9 cellular contexts compared by ENCODE assay signal in the genomic region with DNA sequence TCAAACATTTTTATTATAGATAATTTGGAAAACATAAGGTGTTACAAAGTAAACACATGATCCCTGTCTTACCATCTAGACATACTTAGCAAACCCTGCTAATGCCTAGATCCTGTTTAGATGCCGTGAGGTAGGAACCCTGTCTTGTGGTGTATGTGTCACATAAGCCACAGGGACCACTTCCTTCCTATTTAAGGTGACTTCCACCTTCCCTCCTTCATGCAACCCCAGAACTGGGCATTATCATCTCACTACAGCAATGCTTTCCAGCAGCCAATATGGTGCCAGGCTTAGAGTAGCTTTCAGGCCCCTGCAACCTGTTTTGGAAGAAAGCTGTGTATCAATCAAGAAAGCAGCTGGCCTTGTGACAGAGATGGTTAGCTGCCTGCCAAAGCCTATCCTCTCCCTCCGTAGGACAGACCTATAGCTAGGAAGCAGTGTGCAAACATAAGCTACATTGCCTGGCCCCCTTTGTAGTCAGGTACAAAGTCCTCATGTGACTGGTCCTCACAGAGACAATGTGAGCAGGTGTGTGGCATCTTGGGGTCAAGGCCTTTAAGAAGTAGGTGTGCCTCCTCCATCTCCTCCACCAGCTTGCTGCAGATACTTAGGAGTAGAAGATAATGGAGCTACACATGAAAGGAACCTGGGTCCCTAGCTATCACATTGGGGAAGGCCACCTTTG.
DNase-seq lines count a peak whose midpoint lies in the region; ATAC-seq, FAIRE-seq and TF ChIP-seq lines count a peak whose summit lies in the region.
"Had no signal": no experiment of that assay in that cellular context is flagged by ENCODE, and none has a peak within 500 bp of the region (broad histone marks: within the 10 kb centered on the region; RNA-seq: fewer than 3 reads in every experiment).

No MANE protein-coding gene starts in this region.

- H3K9me2 ChIP-seq in Loucy (replicated peaks; ENCODE audit: low read depth, low read length) (no peaks in the 10 kb centered on the region), Karpas-422 (replicated peaks; ENCODE audit: insufficient read depth, low read length) (no peaks in the 10 kb centered on the region; the same call in 1 of the 2 replicates)

- DNase-seq in CD1c-positive myeloid dendritic cell (ENCODE audit: extremely low spot score) (peak; percentile 10), Karpas-422 (no peak), urothelium cell line (ENCODE audit: low spot score) (no peak), NCI-H748 treated with DMSO at 0.1 percent for 48 hours (lab: John Stamatoyannopoulos, UW) (no peak)
- DNase-seq in activated naive CD4-positive, alpha-beta T cell treated with anti-CD3 and anti-CD28 coated beads, Interleukin-2, amount 50 U/mL, for 72 hours (ENCODE audit: low spot score in 2 of 2): no peak
- DNase-seq: NCI-H2227 treated with DMSO at 0.1 percent for 48 hours had no signal

- peak; percentile 63 for ATAC-seq in GM18511 (IDR thresholded peaks at IDR 0.05; ENCODE audit: unreplicated experiment)
- peak; percentile 84 to 87 for ATAC-seq in activated naive CD4-positive, alpha-beta T cell treated with anti-CD3 and anti-CD28 coated beads, Interleukin-2, amount 50 U/mL, for 72 hours
- no peak for ATAC-seq in HG02642 (IDR thresholded peaks at IDR 0.05; ENCODE audit: poor library complexity, unreplicated experiment)

- H3F3A ChIP-seq in Loucy (ENCODE audit: low read depth): peaks cover 4% of the 10 kb centered on the region; the same call in 1 of the 2 replicates

- no peak overlapping the region for H3K27ac ChIP-seq in Karpas-422 (ENCODE audit: low read length)

- no peaks in the 10 kb centered on the region for H4K20me1 ChIP-seq in Loucy (ENCODE audit: insufficient read depth, low read length, poor library complexity, severe bottlenecking)
- H4K20me1 ChIP-seq in Karpas-422 (ENCODE audit: insufficient read depth, low read depth, low read length): no peaks in the 10 kb centered on the region

- H2AFZ ChIP-seq in Loucy (ENCODE audit: low read length) (no peak overlapping the region), Karpas-422 (ENCODE audit: low read length) (no peak overlapping the region)

- H3K79me2 ChIP-seq in Loucy (ENCODE audit: insufficient read depth, low read length): no peaks in the 10 kb centered on the region
- H3K79me2 ChIP-seq in Karpas-422 (ENCODE audit: low read length): no peaks in the 10 kb centered on the region

- H3K36me3 Mint-ChIP-seq in activated naive CD4-positive, alpha-beta T cell treated with anti-CD3 and anti-CD28 coated beads, Interleukin-2, amount 50 U/mL, for 72 hours: peaks cover 0 to 6% of the 10 kb centered on the region in 2 donors

- no peak for FAIRE-seq in urothelium cell line (lab: Jason Lieb, UNC)

- no peaks in the 10 kb centered on the region for H3K9me3 Mint-ChIP-seq in activated naive CD4-positive, alpha-beta T cell treated with anti-CD3 and anti-CD28 coated beads, Interleukin-2, amount 50 U/mL, for 72 hours

- peaks cover 33% of the 10 kb centered on the region for H3K4me1 ChIP-seq in Loucy (ENCODE audit: insufficient read depth, low read length, poor library complexity, severe bottlenecking)
- no peaks in the 10 kb centered on the region for H3K4me1 ChIP-seq in Karpas-422 (ENCODE audit: low read length)

- H3K36me3 ChIP-seq in Loucy (ENCODE audit: insufficient read depth, low read length) (no peaks in the 10 kb centered on the region), Karpas-422 (ENCODE audit: insufficient read depth, low read length) (no peaks in the 10 kb centered on the region)

- H3K4me3 ChIP-seq in Loucy (ENCODE audit: low read length, poor library complexity, severe bottlenecking) (peak overlapping the region; percentile 39), Karpas-422 (ENCODE audit: low read length) (no peak overlapping the region)

- no peak overlapping the region for H3K27ac Mint-ChIP-seq in activated naive CD4-positive, alpha-beta T cell treated with anti-CD3 and anti-CD28 coated beads, Interleukin-2, amount 50 U/mL, for 72 hours

- H3K9me3 ChIP-seq in Loucy (ENCODE audit: insufficient read depth, low read depth, low read length) (no peaks in the 10 kb centered on the region), Karpas-422 (ENCODE audit: low read length) (no peaks in the 10 kb centered on the region)

- no peaks in the 10 kb centered on the region for H3K27me3 ChIP-seq in Loucy (ENCODE audit: insufficient read depth, low read length, poor library complexity, severe bottlenecking)
- no peaks in the 10 kb centered on the region for H3K27me3 ChIP-seq in Karpas-422 (ENCODE audit: low read length)

- no peak for TF ChIP-seq CTCF in Loucy (conservative IDR thresholded peaks at IDR 0.05; ENCODE audit: low read length)

- H3K4me2 ChIP-seq in Loucy (ENCODE audit: low read depth, low read length, poor library complexity, severe bottlenecking) (peak overlapping the region; percentile 68), Karpas-422 (ENCODE audit: low read depth, low read length, poor library complexity, severe bottlenecking) (no peak overlapping the region)

- H3K9ac ChIP-seq in Loucy (ENCODE audit: low read depth, low read length, poor library complexity, severe bottlenecking) (peak overlapping the region; percentile 12), Karpas-422 (ENCODE audit: low read length) (no peak overlapping the region)
